In genomic region chr6:96465321-96465903, GRCh38 we compare ENCODE assay signal across 16 cellular contexts.
DNase-seq lines count a peak whose midpoint lies in the region; ATAC-seq and TF ChIP-seq lines count a peak whose summit lies in the region.
"Had no signal": no experiment of that assay in that cellular context is flagged by ENCODE, and none has a peak within 500 bp of the region (broad histone marks: within the 10 kb centered on the region; RNA-seq: fewer than 3 reads in every experiment).

No MANE protein-coding gene starts in this region.

- H3K4me3 Mint-ChIP-seq in effector memory CD8-positive, alpha-beta T cell = no peak overlapping the region
- H3K4me3 Mint-ChIP-seq: central memory CD8-positive, alpha-beta T cell; endodermal cell had no signal

- no peak for DNase-seq in GM13977 (ENCODE audit: low spot score)
- peak; percentile 7 for DNase-seq in RPMI8226
- no peak for DNase-seq in effector memory CD8-positive, alpha-beta T cell
- no peak for DNase-seq in germinal center (ENCODE audit: low spot score)
- no peak for DNase-seq in NCI-H2107 (lab: John Stamatoyannopoulos, UW)
- DNase-seq: C1 segment of cervical spinal cord, DMS79, endodermal cell, H7, mesendoderm, NCI-H2029, NCI-H526, WERI-Rb-1 had no signal

- H3K4me1 Mint-ChIP-seq in effector memory CD8-positive, alpha-beta T cell (ENCODE audit: low read depth in 2 of 2) = peaks cover 19% of the 10 kb centered on the region in 2 donors
- H3K4me1 Mint-ChIP-seq: endodermal cell had no signal

- H3K27ac Mint-ChIP-seq in effector memory CD8-positive, alpha-beta T cell = no peak overlapping the region
- H3K27ac Mint-ChIP-seq: endodermal cell had no signal

- TF ChIP-seq CTCF in GM13977 (IDR thresholded peaks at IDR 0.05; ENCODE audit: extremely low read depth, insufficient read depth, missing control alignments) = peak; percentile 14

- in situ Hi-C loops in GM13977 (cut with MboI; ENCODE audit: low pct_unique_long_range_greater_than_20kb, low sequenced_read_pairs, unreplicated experiment) = no loop called here

- H3K9me3 Mint-ChIP-seq in effector memory CD8-positive, alpha-beta T cell = no peaks in the 10 kb centered on the region
- H3K9me3 Mint-ChIP-seq: central memory CD8-positive, alpha-beta T cell; endodermal cell had no signal

- ATAC-seq in GM18870 (IDR thresholded peaks at IDR 0.05; ENCODE audit: unreplicated experiment) (peak; percentile 38), HG02852 (IDR thresholded peaks at IDR 0.05; ENCODE audit: unreplicated experiment) (peak; percentile 54)
- ATAC-seq in effector memory CD8-positive, alpha-beta T cell (replicated peaks) = no peak

- H3K27me3 Mint-ChIP-seq in effector memory CD8-positive, alpha-beta T cell = no peaks in the 10 kb centered on the region
- H3K27me3 Mint-ChIP-seq: central memory CD8-positive, alpha-beta T cell had no signal

- no peaks in the 10 kb centered on the region for H3K36me3 Mint-ChIP-seq in effector memory CD8-positive, alpha-beta T cell (ENCODE audit: insufficient read depth)
